In the genomic region with DNA sequence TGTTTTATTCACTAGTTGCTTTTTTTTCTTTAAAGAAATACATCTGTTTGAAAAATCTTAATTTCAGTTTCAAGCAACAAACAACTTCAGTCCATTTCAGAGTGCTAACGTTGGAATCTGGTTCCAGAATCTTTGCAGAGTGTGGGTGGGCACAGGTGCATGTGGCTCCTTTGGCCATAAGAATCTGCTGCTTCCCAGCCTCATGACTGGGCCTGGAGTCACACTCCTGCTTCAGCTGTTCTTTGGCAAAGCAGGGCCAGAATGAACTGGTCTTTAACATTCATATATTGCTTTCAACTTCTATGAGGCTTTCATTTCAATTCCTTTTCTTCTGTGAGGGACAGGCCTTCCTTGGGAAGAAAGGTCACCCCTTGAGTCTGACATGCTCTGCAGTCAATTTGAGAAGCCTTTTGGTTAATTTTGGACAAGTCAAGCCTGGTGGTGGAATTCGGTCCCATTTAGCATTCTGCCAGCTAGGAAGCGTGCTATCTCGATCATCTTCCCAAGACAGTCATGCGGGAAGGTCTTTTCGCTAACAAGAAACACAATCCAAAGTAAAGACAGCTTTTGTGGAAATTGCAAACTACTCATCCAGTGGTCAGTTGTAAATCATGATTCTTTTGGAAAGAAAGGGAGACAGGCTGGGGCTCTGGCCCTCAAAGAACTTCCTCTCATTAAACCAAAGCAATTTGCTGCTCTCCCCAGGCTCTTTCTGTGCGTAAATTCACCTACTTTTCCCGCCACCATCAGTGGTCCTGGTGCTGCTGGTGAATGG, we compare ENCODE assay signal across 1 cellular context.
TF ChIP-seq lines count a peak whose summit lies in the region.

No MANE protein-coding gene starts in this region.

TF ChIP-seq in WTC11, 78 proteins besides CTCF, POLR2A, EP300 and RAD21 (continued from another document):
- TF ChIP-seq AR (CRISPR knock-in tag; IDR thresholded peaks at IDR 0.05) (no peak), ZNF219 (CRISPR knock-in tag; IDR thresholded peaks at IDR 0.05; ENCODE audit: borderline replicate concordance) (no peak), ZNF263 (CRISPR knock-in tag; IDR thresholded peaks at IDR 0.05; ENCODE audit: low read depth) (no peak), ZNF423 (CRISPR knock-in tag; IDR thresholded peaks at IDR 0.05) (no peak), SP1 (CRISPR knock-in tag; conservative IDR thresholded peaks at IDR 0.05) (no peak), ZSCAN18 (CRISPR knock-in tag; IDR thresholded peaks at IDR 0.05) (no peak), FOXK1 (CRISPR knock-in tag; IDR thresholded peaks at IDR 0.05) (no peak), ARID4B (CRISPR knock-in tag; IDR thresholded peaks at IDR 0.05; ENCODE audit: borderline replicate concordance) (no peak)
- TF ChIP-seq, protein P1, sequence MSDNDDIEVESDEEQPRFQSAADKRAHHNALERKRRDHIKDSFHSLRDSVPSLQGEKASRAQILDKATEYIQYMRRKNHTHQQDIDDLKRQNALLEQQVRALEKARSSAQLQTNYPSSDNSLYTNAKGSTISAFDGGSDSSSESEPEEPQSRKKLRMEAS (CRISPR knock-in tag; IDR thresholded peaks at IDR 0.05) = no peak
- TF ChIP-seq, protein P2, sequence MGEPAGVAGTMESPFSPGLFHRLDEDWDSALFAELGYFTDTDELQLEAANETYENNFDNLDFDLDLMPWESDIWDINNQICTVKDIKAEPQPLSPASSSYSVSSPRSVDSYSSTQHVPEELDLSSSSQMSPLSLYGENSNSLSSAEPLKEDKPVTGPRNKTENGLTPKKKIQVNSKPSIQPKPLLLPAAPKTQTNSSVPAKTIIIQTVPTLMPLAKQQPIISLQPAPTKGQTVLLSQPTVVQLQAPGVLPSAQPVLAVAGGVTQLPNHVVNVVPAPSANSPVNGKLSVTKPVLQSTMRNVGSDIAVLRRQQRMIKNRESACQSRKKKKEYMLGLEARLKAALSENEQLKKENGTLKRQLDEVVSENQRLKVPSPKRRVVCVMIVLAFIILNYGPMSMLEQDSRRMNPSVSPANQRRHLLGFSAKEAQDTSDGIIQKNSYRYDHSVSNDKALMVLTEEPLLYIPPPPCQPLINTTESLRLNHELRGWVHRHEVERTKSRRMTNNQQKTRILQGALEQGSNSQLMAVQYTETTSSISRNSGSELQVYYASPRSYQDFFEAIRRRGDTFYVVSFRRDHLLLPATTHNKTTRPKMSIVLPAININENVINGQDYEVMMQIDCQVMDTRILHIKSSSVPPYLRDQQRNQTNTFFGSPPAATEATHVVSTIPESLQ (CRISPR knock-in tag; IDR thresholded peaks at IDR 0.05) = no peak
